In the genomic region with DNA sequence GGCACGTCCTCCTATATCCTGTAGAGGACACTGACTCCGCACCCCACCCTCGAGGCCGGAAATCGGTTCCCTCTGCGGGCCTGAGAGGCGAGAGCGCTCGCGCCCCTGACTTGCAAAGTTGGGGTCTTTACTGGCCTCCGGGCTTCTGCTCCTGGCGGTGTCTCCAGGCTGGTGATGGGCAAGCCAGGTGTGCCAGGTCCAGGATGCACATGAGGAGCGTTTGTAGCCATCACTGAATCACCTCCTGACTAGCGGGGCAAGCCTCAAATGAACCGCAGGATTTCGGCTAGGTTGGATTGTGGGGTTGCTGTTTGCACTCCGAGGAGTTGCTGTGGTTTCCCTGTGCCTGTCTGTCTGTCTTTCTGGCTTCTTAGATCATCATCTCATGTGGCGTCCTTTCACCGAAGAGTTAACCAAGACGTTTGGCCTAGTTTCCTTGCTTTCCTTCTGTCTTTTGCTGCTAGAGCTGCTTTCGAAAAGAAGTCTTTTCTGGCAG, we compare ENCODE assay signal across 7 cellular contexts. TPM values are rescaled to one million over a fixed set of nuclear protein-coding genes. Genes with fewer than 3 reads are reported as not detected.
A peak's percentile ranks its signal among the peaks of the same experiment; 100 is the strongest.
DNase-seq lines count a peak whose midpoint lies in the region; TF ChIP-seq lines count a peak whose summit lies in the region.
"Not testable (repeated sequence)": the region's sequence is repeated elsewhere in the genome, so short reads cannot be mapped to it uniquely, and the experiment has no call there.

No MANE protein-coding gene starts in this region.

- H3K27ac ChIP-seq in breast epithelium (peak overlapping the region; percentile 3 to 81), spleen (peak overlapping the region in 4 of 8 donors; percentile 64 to 82 (median 70))
- H3K27ac ChIP-seq in cardiac muscle cell; mucosa of rectum (ENCODE audit: low read depth in 2 of 2, low read length in 2 of 2): not testable (repeated sequence)

- not testable (repeated sequence) for H3K27ac Mint-ChIP-seq in activated CD4-positive, alpha-beta memory T cell treated with anti-CD3 and anti-CD28 coated beads for 36 hours

- not testable (repeated sequence) for TF ChIP-seq POLR2A in breast epithelium (IDR thresholded peaks at IDR 0.05); spleen (IDR thresholded peaks at IDR 0.05)

- H3K36me3 ChIP-seq in breast epithelium; cardiac muscle cell; mucosa of rectum (ENCODE audit: control insufficient read depth in 2 of 2, insufficient read depth in 2 of 2, low read length in 2 of 2): not testable (repeated sequence)
- H3K36me3 ChIP-seq in spleen = peaks cover 0 to 11% (median 0%) of the 10 kb centered on the region in 6 donors

- POLR2A ChIA-PET in activated CD4-positive, alpha-beta memory T cell treated with anti-CD3 and anti-CD28 coated beads for 36 hours (lab: Charles Lee) = not testable (repeated sequence)

- H3K36me3 Mint-ChIP-seq in activated CD4-positive, alpha-beta memory T cell treated with anti-CD3 and anti-CD28 coated beads for 36 hours = not testable (repeated sequence)

- H3K4me1 Mint-ChIP-seq in activated CD4-positive, alpha-beta memory T cell treated with anti-CD3 and anti-CD28 coated beads for 36 hours (ENCODE audit: low read depth) = peaks cover 10% of the 10 kb centered on the region

- CTCF ChIA-PET in activated CD4-positive, alpha-beta memory T cell treated with anti-CD3 and anti-CD28 coated beads for 36 hours (lab: Charles Lee) = not testable (repeated sequence)

- H3K4me3 Mint-ChIP-seq in activated CD4-positive, alpha-beta memory T cell treated with anti-CD3 and anti-CD28 coated beads for 36 hours = peak overlapping the region; percentile 88

- H3K4me3 ChIP-seq in breast epithelium (peak overlapping the region; percentile 61 to 84 (median 72)), cardiac muscle cell (peak overlapping the region; percentile 80), mucosa of rectum (ENCODE audit: low read length in 2 of 2) (peak overlapping the region; percentile 29 to 85), spleen (peak overlapping the region; percentile 52 to 92 (median 69))

- H3K27me3 ChIP-seq in breast epithelium; mucosa of rectum (ENCODE audit: control insufficient read depth in 2 of 2, insufficient read depth in 2 of 2, low read length in 2 of 2): not testable (repeated sequence)
- H3K27me3 ChIP-seq in cardiac muscle cell (peaks cover 17% of the 10 kb centered on the region), spleen (replicated peaks in 1 of 7) (peaks cover 0 to 19% (median 11%) of the 10 kb centered on the region in 7 donors)

- DNase-seq in GM13977 (ENCODE audit: low spot score) (peak; percentile 14), NCI-H2171 treated with DMSO at 0.1 percent for 48 hours (lab: John Stamatoyannopoulos, UW) (peak; percentile 3), cardiac muscle cell (ENCODE audit: low read depth in 1 of 2, low spot score in 1 of 2) (peak in 1 of 2 donors; percentile 8), spleen (peak; percentile 78)
- peak; percentile 62 for DNase-seq in activated CD4-positive, alpha-beta memory T cell treated with anti-CD3 and anti-CD28 coated beads for 36 hours
- not testable (repeated sequence) for DNase-seq in breast epithelium (ENCODE audit: low spot score in 2 of 2)

- TF ChIP-seq CTCF in GM13977 (IDR thresholded peaks at IDR 0.05; ENCODE audit: extremely low read depth, insufficient read depth, missing control alignments); breast epithelium (IDR thresholded peaks at IDR 0.05); cardiac muscle cell (IDR thresholded peaks at IDR 0.05; ENCODE audit: low read depth, low read length); spleen (IDR thresholded peaks at IDR 0.05 in 8 of 11, conservative IDR thresholded peaks at IDR 0.05 in 3 of 11): not testable (repeated sequence)

- H3K9me3 Mint-ChIP-seq in activated CD4-positive, alpha-beta memory T cell treated with anti-CD3 and anti-CD28 coated beads for 36 hours = not testable (repeated sequence)

- intact Hi-C loops in activated CD4-positive, alpha-beta memory T cell treated with anti-CD3 and anti-CD28 coated beads for 36 hours (cut with micrococcal nuclease); breast epithelium (cut with DNase I; ENCODE audit: low total_unique reads); spleen (cut with DNase I; ENCODE audit: low total_unique reads): not testable (repeated sequence)

- H3K9ac ChIP-seq in mucosa of rectum (ENCODE audit: low read depth in 1 of 2, low read length in 2 of 2) = peak overlapping the region in 1 of 2 donors; percentile 37

- not testable (repeated sequence) for H3K9me3 ChIP-seq in breast epithelium; cardiac muscle cell (ENCODE audit: low read depth); mucosa of rectum (ENCODE audit: control insufficient read depth in 2 of 2, low read length in 2 of 2); spleen

- 10 to 23% (median 12%) methylated on average over 11 to 21 of the region's 21 CpGs for WGBS in spleen, 5 donors

- H3K4me1 ChIP-seq in breast epithelium; cardiac muscle cell (ENCODE audit: low read depth); mucosa of rectum (ENCODE audit: control insufficient read depth in 2 of 2, insufficient read depth in 2 of 2, low read length in 2 of 2): not testable (repeated sequence)
- peaks cover 6 to 30% (median 19%) of the 10 kb centered on the region in 6 donors for H3K4me1 ChIP-seq in spleen

- not testable (repeated sequence) for H3K27me3 Mint-ChIP-seq in activated CD4-positive, alpha-beta memory T cell treated with anti-CD3 and anti-CD28 coated beads for 36 hours

- in situ Hi-C loops in GM13977 (cut with MboI; ENCODE audit: low pct_unique_long_range_greater_than_20kb, low sequenced_read_pairs, unreplicated experiment) = not testable (repeated sequence)

RNA-seq across cellular contexts. Expression of a gene that starts 0.7 kb away (rescaled TPM):
- total RNA-seq in activated CD4-positive, alpha-beta memory T cell treated with anti-CD3 and anti-CD28 coated beads for 36 hours = 1 to 10 TPM; 6.1 to 6.2 TPM
- 10 to 100 TPM; 13.8 to 22.3 (median 20.6) TPM for total RNA-seq in breast epithelium
- total RNA-seq in cardiac muscle cell = 10.4 and 13.8 TPM in 2 replicates
- polyA plus RNA-seq in cardiac muscle cell = 7.5 and 8.1 TPM in 2 replicates
- total RNA-seq in spleen = 10 to 100 TPM in 3 of 7 donors, 1 to 10 TPM in 4; 4.5 to 18.6 (median 10.0) TPM
- polyA plus RNA-seq in spleen = 1 to 10 TPM in 2 of 3 donors, under 1 TPM in 1; 0.49 to 2.0 (median 1.3) TPM
